ENCODE assay signal across 2 cellular contexts in the genomic region with DNA sequence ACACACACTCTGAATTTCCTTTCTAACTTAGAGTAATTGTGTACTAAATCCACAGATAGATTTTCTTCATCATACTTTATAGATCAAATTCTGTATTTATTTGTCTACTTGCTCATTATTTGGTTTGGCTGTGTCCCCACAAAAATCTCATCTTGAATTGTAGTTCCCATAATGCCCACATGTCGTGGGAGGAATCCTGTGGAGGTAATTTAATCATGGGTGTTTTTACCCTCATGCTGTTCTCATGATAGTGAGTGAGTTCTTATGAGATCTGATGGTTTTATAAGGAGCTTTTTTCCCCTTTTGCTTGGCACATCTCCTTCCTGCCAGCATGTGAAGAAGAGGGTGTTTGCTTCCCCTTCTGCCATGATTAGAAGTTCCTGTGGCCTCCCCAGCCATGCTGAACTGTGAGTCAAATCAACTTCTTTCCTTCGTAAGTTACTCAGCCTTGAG.
TF ChIP-seq lines count a peak whose summit lies in the region.

No MANE protein-coding gene starts in this region.

TF ChIP-seq in SK-N-SH, 30 proteins besides CTCF, POLR2A, EP300 and RAD21 (continued from another document):
- TF ChIP-seq NFIC (IDR thresholded peaks at IDR 0.05; ENCODE audit: borderline replicate concordance) = no peak
- no peak for TF ChIP-seq SIN3A (IDR thresholded peaks at IDR 0.05; ENCODE audit: borderline replicate concordance, low read depth, low read length)
- TF ChIP-seq RFX5 (IDR thresholded peaks at IDR 0.05; ENCODE audit: low read length) = no peak
- no peak for TF ChIP-seq FOSL2 (IDR thresholded peaks at IDR 0.05; ENCODE audit: borderline replicate concordance, low read depth)
- TF ChIP-seq TAF1 (IDR thresholded peaks at IDR 0.05; ENCODE audit: borderline replicate concordance, low read depth, low read length) = no peak
- TF ChIP-seq JUND (IDR thresholded peaks at IDR 0.05) = no peak
- no peak for TF ChIP-seq CHD2 (IDR thresholded peaks at IDR 0.05; ENCODE audit: low read length, partially characterized antibody)
- TF ChIP-seq, protein P1, sequence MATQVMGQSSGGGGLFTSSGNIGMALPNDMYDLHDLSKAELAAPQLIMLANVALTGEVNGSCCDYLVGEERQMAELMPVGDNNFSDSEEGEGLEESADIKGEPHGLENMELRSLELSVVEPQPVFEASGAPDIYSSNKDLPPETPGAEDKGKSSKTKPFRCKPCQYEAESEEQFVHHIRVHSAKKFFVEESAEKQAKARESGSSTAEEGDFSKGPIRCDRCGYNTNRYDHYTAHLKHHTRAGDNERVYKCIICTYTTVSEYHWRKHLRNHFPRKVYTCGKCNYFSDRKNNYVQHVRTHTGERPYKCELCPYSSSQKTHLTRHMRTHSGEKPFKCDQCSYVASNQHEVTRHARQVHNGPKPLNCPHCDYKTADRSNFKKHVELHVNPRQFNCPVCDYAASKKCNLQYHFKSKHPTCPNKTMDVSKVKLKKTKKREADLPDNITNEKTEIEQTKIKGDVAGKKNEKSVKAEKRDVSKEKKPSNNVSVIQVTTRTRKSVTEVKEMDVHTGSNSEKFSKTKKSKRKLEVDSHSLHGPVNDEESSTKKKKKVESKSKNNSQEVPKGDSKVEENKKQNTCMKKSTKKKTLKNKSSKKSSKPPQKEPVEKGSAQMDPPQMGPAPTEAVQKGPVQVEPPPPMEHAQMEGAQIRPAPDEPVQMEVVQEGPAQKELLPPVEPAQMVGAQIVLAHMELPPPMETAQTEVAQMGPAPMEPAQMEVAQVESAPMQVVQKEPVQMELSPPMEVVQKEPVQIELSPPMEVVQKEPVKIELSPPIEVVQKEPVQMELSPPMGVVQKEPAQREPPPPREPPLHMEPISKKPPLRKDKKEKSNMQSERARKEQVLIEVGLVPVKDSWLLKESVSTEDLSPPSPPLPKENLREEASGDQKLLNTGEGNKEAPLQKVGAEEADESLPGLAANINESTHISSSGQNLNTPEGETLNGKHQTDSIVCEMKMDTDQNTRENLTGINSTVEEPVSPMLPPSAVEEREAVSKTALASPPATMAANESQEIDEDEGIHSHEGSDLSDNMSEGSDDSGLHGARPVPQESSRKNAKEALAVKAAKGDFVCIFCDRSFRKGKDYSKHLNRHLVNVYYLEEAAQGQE (IDR thresholded peaks at IDR 0.05; ENCODE audit: low read depth, low read length) = no peak
- no peak for TF ChIP-seq FOXJ3 (CRISPR knock-in tag; IDR thresholded peaks at IDR 0.05)
- TF ChIP-seq, protein P2, sequence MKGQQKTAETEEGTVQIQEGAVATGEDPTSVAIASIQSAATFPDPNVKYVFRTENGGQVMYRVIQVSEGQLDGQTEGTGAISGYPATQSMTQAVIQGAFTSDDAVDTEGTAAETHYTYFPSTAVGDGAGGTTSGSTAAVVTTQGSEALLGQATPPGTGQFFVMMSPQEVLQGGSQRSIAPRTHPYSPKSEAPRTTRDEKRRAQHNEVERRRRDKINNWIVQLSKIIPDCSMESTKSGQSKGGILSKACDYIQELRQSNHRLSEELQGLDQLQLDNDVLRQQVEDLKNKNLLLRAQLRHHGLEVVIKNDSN (IDR thresholded peaks at IDR 0.05; ENCODE audit: borderline replicate concordance, low read depth) = no peak
TF ChIP-seq in SK-N-SH: peak in this region for 0.

TF ChIP-seq in SK-N-SH treated with all-trans-retinoic acid at 6 μM for 48 hours, 23 proteins besides CTCF, POLR2A, EP300 and RAD21 (continued from another document):
- TF ChIP-seq, protein P3, sequence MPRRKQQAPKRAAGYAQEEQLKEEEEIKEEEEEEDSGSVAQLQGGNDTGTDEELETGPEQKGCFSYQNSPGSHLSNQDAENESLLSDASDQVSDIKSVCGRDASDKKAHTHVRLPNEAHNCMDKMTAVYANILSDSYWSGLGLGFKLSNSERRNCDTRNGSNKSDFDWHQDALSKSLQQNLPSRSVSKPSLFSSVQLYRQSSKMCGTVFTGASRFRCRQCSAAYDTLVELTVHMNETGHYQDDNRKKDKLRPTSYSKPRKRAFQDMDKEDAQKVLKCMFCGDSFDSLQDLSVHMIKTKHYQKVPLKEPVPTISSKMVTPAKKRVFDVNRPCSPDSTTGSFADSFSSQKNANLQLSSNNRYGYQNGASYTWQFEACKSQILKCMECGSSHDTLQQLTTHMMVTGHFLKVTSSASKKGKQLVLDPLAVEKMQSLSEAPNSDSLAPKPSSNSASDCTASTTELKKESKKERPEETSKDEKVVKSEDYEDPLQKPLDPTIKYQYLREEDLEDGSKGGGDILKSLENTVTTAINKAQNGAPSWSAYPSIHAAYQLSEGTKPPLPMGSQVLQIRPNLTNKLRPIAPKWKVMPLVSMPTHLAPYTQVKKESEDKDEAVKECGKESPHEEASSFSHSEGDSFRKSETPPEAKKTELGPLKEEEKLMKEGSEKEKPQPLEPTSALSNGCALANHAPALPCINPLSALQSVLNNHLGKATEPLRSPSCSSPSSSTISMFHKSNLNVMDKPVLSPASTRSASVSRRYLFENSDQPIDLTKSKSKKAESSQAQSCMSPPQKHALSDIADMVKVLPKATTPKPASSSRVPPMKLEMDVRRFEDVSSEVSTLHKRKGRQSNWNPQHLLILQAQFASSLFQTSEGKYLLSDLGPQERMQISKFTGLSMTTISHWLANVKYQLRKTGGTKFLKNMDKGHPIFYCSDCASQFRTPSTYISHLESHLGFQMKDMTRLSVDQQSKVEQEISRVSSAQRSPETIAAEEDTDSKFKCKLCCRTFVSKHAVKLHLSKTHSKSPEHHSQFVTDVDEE (CRISPR knock-in tag; IDR thresholded peaks at IDR 0.05) = no peak
- no peak for TF ChIP-seq GLIS3 (CRISPR knock-in tag; IDR thresholded peaks at IDR 0.05)
- TF ChIP-seq, protein P4, sequence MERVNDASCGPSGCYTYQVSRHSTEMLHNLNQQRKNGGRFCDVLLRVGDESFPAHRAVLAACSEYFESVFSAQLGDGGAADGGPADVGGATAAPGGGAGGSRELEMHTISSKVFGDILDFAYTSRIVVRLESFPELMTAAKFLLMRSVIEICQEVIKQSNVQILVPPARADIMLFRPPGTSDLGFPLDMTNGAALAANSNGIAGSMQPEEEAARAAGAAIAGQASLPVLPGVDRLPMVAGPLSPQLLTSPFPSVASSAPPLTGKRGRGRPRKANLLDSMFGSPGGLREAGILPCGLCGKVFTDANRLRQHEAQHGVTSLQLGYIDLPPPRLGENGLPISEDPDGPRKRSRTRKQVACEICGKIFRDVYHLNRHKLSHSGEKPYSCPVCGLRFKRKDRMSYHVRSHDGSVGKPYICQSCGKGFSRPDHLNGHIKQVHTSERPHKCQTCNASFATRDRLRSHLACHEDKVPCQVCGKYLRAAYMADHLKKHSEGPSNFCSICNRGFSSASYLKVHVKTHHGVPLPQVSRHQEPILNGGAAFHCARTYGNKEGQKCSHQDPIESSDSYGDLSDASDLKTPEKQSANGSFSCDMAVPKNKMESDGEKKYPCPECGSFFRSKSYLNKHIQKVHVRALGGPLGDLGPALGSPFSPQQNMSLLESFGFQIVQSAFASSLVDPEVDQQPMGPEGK (CRISPR knock-in tag; IDR thresholded peaks at IDR 0.05; ENCODE audit: borderline replicate concordance) = no peak
